11 cellular contexts compared by ENCODE assay signal in genomic region chr6:88499436-88499835, GRCh38.
DNase-seq lines count a peak whose midpoint lies in the region; ATAC-seq and TF ChIP-seq lines count a peak whose summit lies in the region.
"Had no signal": no experiment of that assay in that cellular context is flagged by ENCODE, and none has a peak within 500 bp of the region (broad histone marks: within the 10 kb centered on the region; RNA-seq: fewer than 3 reads in every experiment).

No MANE protein-coding gene starts in this region.

- DNase-seq in HCEC 1CT (peak; percentile 62), astrocyte of the hippocampus (ENCODE audit: low read depth, low spot score) (peak; percentile 65), neural progenitor cell (ENCODE audit: low spot score) (peak; percentile 13), superior temporal gyrus (ENCODE audit: extremely low spot score) (no peak), middle frontal gyrus (ENCODE audit: extremely low spot score, low spot score) (no peak)
- DNase-seq: ACHN; CD4-positive, CD25-positive, alpha-beta regulatory T cell; GM23248 had no signal

- H3K36me3 Mint-ChIP-seq in neural progenitor cell: no peaks in the 10 kb centered on the region
- H3K36me3 Mint-ChIP-seq: CD4-positive, CD25-positive, alpha-beta regulatory T cell had no signal

- H3K4me3 Mint-ChIP-seq in neural progenitor cell: no peak overlapping the region
- H3K4me3 Mint-ChIP-seq: CD4-positive, CD25-positive, alpha-beta regulatory T cell had no signal

- peak overlapping the region; percentile 53 for H3K9ac ChIP-seq in OCI-LY1 (ENCODE audit: low read length)
- no peak overlapping the region for H3K9ac ChIP-seq in neural progenitor cell
- H3K9ac ChIP-seq: BLaER1 treated with 17β-estradiol and CSF1 and Interleukin-3, amounts not matched to agents 10 nM and 100 nM; GM23248 had no signal

- H3K4me1 ChIP-seq in OCI-LY1 (ENCODE audit: insufficient read depth, low read length, severe bottlenecking): peaks cover 30% of the 10 kb centered on the region
- peaks cover 9% of the 10 kb centered on the region for H3K4me1 ChIP-seq in neural progenitor cell

- H3K9me3 ChIP-seq in OCI-LY1 (ENCODE audit: low read length): peaks cover 3% of the 10 kb centered on the region
- H3K9me3 ChIP-seq in neural progenitor cell (ENCODE audit: low read depth): no peaks in the 10 kb centered on the region

- H3K4me3 ChIP-seq in OCI-LY1 (ENCODE audit: low read depth, low read length, poor library complexity, severe bottlenecking) (no peak overlapping the region), neural progenitor cell (no peak overlapping the region)
- H3K4me3 ChIP-seq: BLaER1 treated with 17β-estradiol and CSF1 and Interleukin-3, amounts not matched to agents 10 nM and 100 nM; GM23248 had no signal

- H3K27me3 ChIP-seq in OCI-LY1 (ENCODE audit: insufficient read depth, low read length): no peaks in the 10 kb centered on the region
- no peaks in the 10 kb centered on the region for H3K27me3 ChIP-seq in neural progenitor cell
- H3K27me3 ChIP-seq: BLaER1 treated with 17β-estradiol and CSF1 and Interleukin-3, amounts not matched to agents 10 nM and 100 nM had no signal

- no peak for TF ChIP-seq CTCF in OCI-LY1 (IDR thresholded peaks at IDR 0.05; ENCODE audit: low read length)
- TF ChIP-seq CTCF in neural progenitor cell (IDR thresholded peaks at IDR 0.05): no peak

- H3K9me3 Mint-ChIP-seq in neural progenitor cell: peaks cover 6% of the 10 kb centered on the region

- H3K4me2 ChIP-seq in OCI-LY1 (ENCODE audit: low read length) (peak overlapping the region; percentile 62), neural progenitor cell (no peak overlapping the region)
- H3K4me2 ChIP-seq: BLaER1 treated with 17β-estradiol and CSF1 and Interleukin-3, amounts not matched to agents 10 nM and 100 nM had no signal

- H4K20me1 ChIP-seq in OCI-LY1 (ENCODE audit: insufficient read depth, low read length) (no peaks in the 10 kb centered on the region), neural progenitor cell (ENCODE audit: low read depth) (no peaks in the 10 kb centered on the region)
- H4K20me1 ChIP-seq: BLaER1 treated with 17β-estradiol and CSF1 and Interleukin-3, amounts not matched to agents 10 nM and 100 nM had no signal

- peaks cover 9% of the 10 kb centered on the region for H3K4me1 Mint-ChIP-seq in neural progenitor cell
- H3K4me1 Mint-ChIP-seq: CD4-positive, CD25-positive, alpha-beta regulatory T cell had no signal

- H3K9me2 ChIP-seq in OCI-LY1 (ENCODE audit: low read depth, low read length): no peaks in the 10 kb centered on the region

- H3K27ac ChIP-seq in OCI-LY1 (ENCODE audit: low read depth, low read length, poor library complexity, severe bottlenecking): peak overlapping the region; percentile 87
- H3K27ac ChIP-seq in neural progenitor cell: no peak overlapping the region
- H3K27ac ChIP-seq: BLaER1 treated with 17β-estradiol and CSF1 and Interleukin-3, amounts not matched to agents 10 nM and 100 nM; GM23248 had no signal

- no peak overlapping the region for H3K27ac Mint-ChIP-seq in neural progenitor cell

- H3K36me3 ChIP-seq in OCI-LY1 (ENCODE audit: insufficient read depth, low read length) (no peaks in the 10 kb centered on the region), neural progenitor cell (no peaks in the 10 kb centered on the region)
- H3K36me3 ChIP-seq: BLaER1 treated with 17β-estradiol and CSF1 and Interleukin-3, amounts not matched to agents 10 nM and 100 nM had no signal

- no peaks in the 10 kb centered on the region for H3K27me3 Mint-ChIP-seq in neural progenitor cell (ENCODE audit: insufficient read depth, low read depth)
- H3K27me3 Mint-ChIP-seq: CD4-positive, CD25-positive, alpha-beta regulatory T cell had no signal

- no peaks in the 10 kb centered on the region for H3K79me2 ChIP-seq in OCI-LY1 (ENCODE audit: insufficient read depth, low read length)
- H3K79me2 ChIP-seq in neural progenitor cell (ENCODE audit: low read depth): no peaks in the 10 kb centered on the region

- H2AFZ ChIP-seq in OCI-LY1 (ENCODE audit: low read length) (peak overlapping the region; percentile 76; the same call in 1 of the 2 replicates), neural progenitor cell (replicated peaks) (no peak overlapping the region)
- H2AFZ ChIP-seq: GM23248 had no signal

- H3F3A ChIP-seq in OCI-LY1 (ENCODE audit: insufficient read depth, low read length): no peaks in the 10 kb centered on the region
- H3F3A ChIP-seq in neural progenitor cell (ENCODE audit: low read depth): no peaks in the 10 kb centered on the region

- ATAC-seq in GM21737 (IDR thresholded peaks at IDR 0.05; ENCODE audit: unreplicated experiment): no peak

Comparison
In these comparisons a context has a peak if more than half of its experiments do, and no peak if none do; other contexts are left out.
1. DNase-seq: peak in HCEC 1CT (single experiment), astrocyte of the hippocampus (single experiment) and neural progenitor cell (single experiment); none in superior temporal gyrus (single experiment) and middle frontal gyrus (single experiment).